In the genomic region with DNA sequence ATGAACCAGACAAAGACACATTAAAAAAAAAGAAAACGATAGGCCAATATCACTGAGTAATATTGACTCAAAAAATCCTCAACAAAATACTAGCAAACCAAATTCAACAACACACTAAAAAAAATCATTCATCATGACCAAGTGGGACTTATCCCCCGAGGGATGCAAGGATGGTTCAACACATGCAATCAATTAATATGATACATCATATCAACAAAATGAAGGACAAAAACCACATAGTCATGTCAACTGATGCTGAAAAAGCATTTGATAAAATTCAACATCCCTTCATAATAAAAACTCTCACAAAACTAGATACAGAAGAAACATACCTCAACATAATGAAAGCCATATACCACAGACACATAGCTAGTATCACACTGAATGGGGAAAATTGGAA, we compare ENCODE assay signal across 8 cellular contexts.
"Had no signal": no experiment of that assay in that cellular context is flagged by ENCODE, and none has a peak within 500 bp of the region (broad histone marks: within the 10 kb centered on the region; RNA-seq: fewer than 3 reads in every experiment).

No MANE protein-coding gene starts in this region.

- H3K27ac ChIP-seq: GM23248, HL-60 had no signal

- H3K4me3 ChIP-seq: GM23248 had no signal

- FAIRE-seq: HepG2 had no signal

- H3K9ac ChIP-seq: GM23248 had no signal

- DNase-seq: GM23248, GOT3, H9, HCEC 1CT, HFFc6, KG1 had no signal

- H2AFZ ChIP-seq: GM23248 had no signal
